Comparison of ENCODE assay signal across 7 cellular contexts in genomic region chr18:6920099-6920955, GRCh38.
A peak's percentile ranks its signal among the peaks of the same experiment; 100 is the strongest.
DNase-seq lines count a peak whose midpoint lies in the region; ATAC-seq and TF ChIP-seq lines count a peak whose summit lies in the region.

No MANE protein-coding gene starts in this region.

- H3K9me3 ChIP-seq in Peyer's patch = no peaks in the 10 kb centered on the region
- no peaks in the 10 kb centered on the region for H3K9me3 ChIP-seq in liver (ENCODE audit: control insufficient read depth in 4 of 4, low read length in 3 of 4)
- no peaks in the 10 kb centered on the region for H3K9me3 ChIP-seq in upper lobe of left lung

- TF ChIP-seq RAD21 in liver (IDR thresholded peaks at IDR 0.05) = peak; percentile 77 to 90

- H3K27ac ChIP-seq in Peyer's patch (no peak overlapping the region), liver (ENCODE audit: low read depth in 1 of 2, low read length in 2 of 2) (no peak overlapping the region), upper lobe of left lung (no peak overlapping the region)

- peak; percentile 37 for DNase-seq in GM10248 (ENCODE audit: extremely low spot score)
- peak; percentile 73 for DNase-seq in KBM-7
- DNase-seq in Peyer's patch = peak in 1 of 3 donors; percentile 87
- DNase-seq in choroid plexus epithelial cell (ENCODE audit: low read depth) = peak; percentile 87
- peak in 1 of 2 donors; percentile 73 for DNase-seq in upper lobe of left lung

- TF ChIP-seq CTCF in GM10248 (IDR thresholded peaks at IDR 0.05; ENCODE audit: control extremely low read depth, extremely low read depth, low read depth, missing control alignments) (peak; percentile 57), Peyer's patch (IDR thresholded peaks at IDR 0.05) (peak in 4 of 6 experiments; percentile 40 to 90 (median 87)), choroid plexus epithelial cell (conservative IDR thresholded peaks at IDR 0.05; ENCODE audit: low read depth, low read length) (peak; percentile 95), liver (IDR thresholded peaks at IDR 0.05; ENCODE audit: low read depth, low read length, missing input control) (peak; percentile 67), upper lobe of left lung (IDR thresholded peaks at IDR 0.05) (peak; percentile 32 to 76 (median 60))

- ATAC-seq in upper lobe of left lung (ENCODE audit: low FRiP score in 2 of 2) (peak; percentile 57 to 69), HG03039 (IDR thresholded peaks at IDR 0.05; ENCODE audit: unreplicated experiment) (no peak)

- CTCF ChIA-PET in GM10248 (lab: Yijun Ruan, JAX) = interaction anchor here (0.6 to 2.1 kb wide), 5 partner anchors 15 to 1471 kb away, joined by 3 to 7 read pairs (median 4); partner anchors contain the start of gene PTPRM

- H3K4me1 ChIP-seq in Peyer's patch (no peaks in the 10 kb centered on the region), liver (ENCODE audit: control insufficient read depth in 4 of 4, insufficient read depth in 4 of 4, low read length in 3 of 4) (no peaks in the 10 kb centered on the region), upper lobe of left lung (no peaks in the 10 kb centered on the region)

- H3K36me3 ChIP-seq in Peyer's patch (no peaks in the 10 kb centered on the region), liver (ENCODE audit: control insufficient read depth in 4 of 4, insufficient read depth in 3 of 4, low read depth in 1 of 4, low read length in 3 of 4) (no peaks in the 10 kb centered on the region), upper lobe of left lung (no peaks in the 10 kb centered on the region)

- H3K27me3 ChIP-seq in Peyer's patch (no peaks in the 10 kb centered on the region), liver (ENCODE audit: control insufficient read depth in 4 of 4, insufficient read depth in 4 of 4, low read length in 3 of 4) (no peaks in the 10 kb centered on the region), upper lobe of left lung (no peaks in the 10 kb centered on the region)

- no peak overlapping the region for H3K4me3 ChIP-seq in Peyer's patch
- H3K4me3 ChIP-seq in choroid plexus epithelial cell (ENCODE audit: low read depth, low read length) = no peak overlapping the region
- H3K4me3 ChIP-seq in liver (ENCODE audit: low read depth in 1 of 3, low read length in 3 of 3) = no peak overlapping the region
- no peak overlapping the region for H3K4me3 ChIP-seq in upper lobe of left lung

- H3K9ac ChIP-seq in liver (ENCODE audit: low read depth in 1 of 2, low read length in 2 of 2) = no peak overlapping the region

- in situ Hi-C loops in KBM-7 (cut with MboI; ENCODE audit: low pct_unique_long_range_greater_than_20kb, low sequenced_read_pairs) = loop anchor here (10.0 kb wide), 1 partner anchor 244 kb away; no protein-coding TSS in a partner anchor

- no peak for TF ChIP-seq EP300 in upper lobe of left lung (IDR thresholded peaks at IDR 0.05)

- WGBS in liver = 74% methylated on average over 37 of the region's 37 CpGs
- 71 to 75% methylated on average over 32 to 37 of the region's 37 CpGs for WGBS in upper lobe of left lung, 2 donors

- POLR2A ChIA-PET in GM10248 (lab: Yijun Ruan, JAX) = no interaction called here

- TF ChIP-seq POLR2A in Peyer's patch (IDR thresholded peaks at IDR 0.05) (no peak), upper lobe of left lung (IDR thresholded peaks at IDR 0.05) (no peak)

TF ChIP-seq in liver, 16 proteins besides CTCF, POLR2A, EP300 and RAD21:
- no peak for TF ChIP-seq EGR1 (IDR thresholded peaks at IDR 0.05; ENCODE audit: low read depth in 2 of 2)
- TF ChIP-seq TAF1 (conservative IDR thresholded peaks at IDR 0.05) = no peak
- TF ChIP-seq YY1 (IDR thresholded peaks at IDR 0.05) = no peak
- TF ChIP-seq NR2F2 (IDR thresholded peaks at IDR 0.05) = no peak
- TF ChIP-seq MAX (IDR thresholded peaks at IDR 0.05) = no peak
- no peak for TF ChIP-seq REST (IDR thresholded peaks at IDR 0.05)
- TF ChIP-seq ZBTB33 (IDR thresholded peaks at IDR 0.05) = no peak
- no peak for TF ChIP-seq JUND (IDR thresholded peaks at IDR 0.05)
- no peak for TF ChIP-seq ATF3 (IDR thresholded peaks at IDR 0.05)
- no peak for TF ChIP-seq FOXA1 (IDR thresholded peaks at IDR 0.05)
- TF ChIP-seq SP1 (IDR thresholded peaks at IDR 0.05) = no peak
- TF ChIP-seq RXRA (IDR thresholded peaks at IDR 0.05) = no peak
- no peak for TF ChIP-seq FOXA2 (IDR thresholded peaks at IDR 0.05)
- no peak for TF ChIP-seq GABPA (IDR thresholded peaks at IDR 0.05 in 1 of 2, conservative IDR thresholded peaks at IDR 0.05 in 1 of 2)
- no peak for TF ChIP-seq HNF4A (conservative IDR thresholded peaks at IDR 0.05)
- no peak for TF ChIP-seq HNF4G (IDR thresholded peaks at IDR 0.05)
